In the genomic region with DNA sequence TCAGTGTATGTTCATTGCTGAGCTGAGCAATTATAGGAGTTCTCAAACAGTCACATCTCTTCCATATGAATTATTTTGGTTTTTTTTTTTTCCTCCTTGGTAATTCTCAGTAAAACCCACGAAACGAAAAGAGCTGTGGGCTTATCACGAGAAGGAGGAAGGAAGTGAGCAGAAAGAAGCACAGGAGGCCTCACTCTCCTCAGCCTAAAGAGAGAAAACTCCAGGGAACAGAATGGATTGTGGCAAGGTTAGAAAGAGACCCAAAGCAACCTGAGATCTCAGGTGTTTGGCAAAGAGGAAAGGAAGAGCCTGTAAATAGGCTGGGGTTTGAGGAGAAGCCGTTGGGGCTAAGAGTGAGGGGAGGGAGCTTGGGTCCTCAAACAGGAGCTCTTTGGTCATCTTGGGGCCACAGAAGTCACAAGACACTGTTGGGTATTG, we compare ENCODE assay signal across 1 cellular context.
TF ChIP-seq lines count a peak whose summit lies in the region.

No MANE protein-coding gene starts in this region.

TF ChIP-seq in K562, 482 proteins besides CTCF, POLR2A, EP300 and RAD21 (continued from another document):
- TF ChIP-seq, protein P1, sequence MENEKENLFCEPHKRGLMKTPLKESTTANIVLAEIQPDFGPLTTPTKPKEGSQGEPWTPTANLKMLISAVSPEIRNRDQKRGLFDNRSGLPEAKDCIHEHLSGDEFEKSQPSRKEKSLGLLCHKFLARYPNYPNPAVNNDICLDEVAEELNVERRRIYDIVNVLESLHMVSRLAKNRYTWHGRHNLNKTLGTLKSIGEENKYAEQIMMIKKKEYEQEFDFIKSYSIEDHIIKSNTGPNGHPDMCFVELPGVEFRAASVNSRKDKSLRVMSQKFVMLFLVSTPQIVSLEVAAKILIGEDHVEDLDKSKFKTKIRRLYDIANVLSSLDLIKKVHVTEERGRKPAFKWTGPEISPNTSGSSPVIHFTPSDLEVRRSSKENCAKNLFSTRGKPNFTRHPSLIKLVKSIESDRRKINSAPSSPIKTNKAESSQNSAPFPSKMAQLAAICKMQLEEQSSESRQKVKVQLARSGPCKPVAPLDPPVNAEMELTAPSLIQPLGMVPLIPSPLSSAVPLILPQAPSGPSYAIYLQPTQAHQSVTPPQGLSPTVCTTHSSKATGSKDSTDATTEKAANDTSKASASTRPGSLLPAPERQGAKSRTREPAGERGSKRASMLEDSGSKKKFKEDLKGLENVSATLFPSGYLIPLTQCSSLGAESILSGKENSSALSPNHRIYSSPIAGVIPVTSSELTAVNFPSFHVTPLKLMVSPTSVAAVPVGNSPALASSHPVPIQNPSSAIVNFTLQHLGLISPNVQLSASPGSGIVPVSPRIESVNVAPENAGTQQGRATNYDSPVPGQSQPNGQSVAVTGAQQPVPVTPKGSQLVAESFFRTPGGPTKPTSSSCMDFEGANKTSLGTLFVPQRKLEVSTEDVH (IDR thresholded peaks at IDR 0.05; ENCODE audit: low read depth, partially characterized antibody) = no peak
- no peak for TF ChIP-seq ARNT (IDR thresholded peaks at IDR 0.05)
- TF ChIP-seq NUFIP1 (IDR thresholded peaks at IDR 0.05; ENCODE audit: partially characterized antibody) = no peak
- TF ChIP-seq, protein P2, sequence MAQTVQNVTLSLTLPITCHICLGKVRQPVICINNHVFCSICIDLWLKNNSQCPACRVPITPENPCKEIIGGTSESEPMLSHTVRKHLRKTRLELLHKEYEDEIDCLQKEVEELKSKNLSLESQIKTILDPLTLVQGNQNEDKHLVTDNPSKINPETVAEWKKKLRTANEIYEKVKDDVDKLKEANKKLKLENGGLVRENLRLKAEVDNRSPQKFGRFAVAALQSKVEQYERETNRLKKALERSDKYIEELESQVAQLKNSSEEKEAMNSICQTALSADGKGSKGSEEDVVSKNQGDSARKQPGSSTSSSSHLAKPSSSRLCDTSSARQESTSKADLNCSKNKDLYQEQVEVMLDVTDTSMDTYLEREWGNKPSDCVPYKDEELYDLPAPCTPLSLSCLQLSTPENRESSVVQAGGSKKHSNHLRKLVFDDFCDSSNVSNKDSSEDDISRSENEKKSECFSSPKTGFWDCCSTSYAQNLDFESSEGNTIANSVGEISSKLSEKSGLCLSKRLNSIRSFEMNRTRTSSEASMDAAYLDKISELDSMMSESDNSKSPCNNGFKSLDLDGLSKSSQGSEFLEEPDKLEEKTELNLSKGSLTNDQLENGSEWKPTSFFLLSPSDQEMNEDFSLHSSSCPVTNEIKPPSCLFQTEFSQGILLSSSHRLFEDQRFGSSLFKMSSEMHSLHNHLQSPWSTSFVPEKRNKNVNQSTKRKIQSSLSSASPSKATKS (CRISPR knock-in tag; IDR thresholded peaks at IDR 0.05) = no peak
- TF ChIP-seq, protein P3, sequence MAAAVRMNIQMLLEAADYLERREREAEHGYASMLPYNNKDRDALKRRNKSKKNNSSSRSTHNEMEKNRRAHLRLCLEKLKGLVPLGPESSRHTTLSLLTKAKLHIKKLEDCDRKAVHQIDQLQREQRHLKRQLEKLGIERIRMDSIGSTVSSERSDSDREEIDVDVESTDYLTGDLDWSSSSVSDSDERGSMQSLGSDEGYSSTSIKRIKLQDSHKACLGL (CRISPR knock-in tag; IDR thresholded peaks at IDR 0.05; ENCODE audit: borderline replicate concordance, poor library complexity, severe bottlenecking) = no peak
- TF ChIP-seq TEAD2 (tag; IDR thresholded peaks at IDR 0.05) = no peak
- 0 out of 4 replicates have a peak, but pooled peaks of 1 of the 2 experiments have one; percentile 30 for TF ChIP-seq MAZ (CRISPR knock-in tag; conservative IDR thresholded peaks at IDR 0.05 in 1 of 2, IDR thresholded peaks at IDR 0.05 in 1 of 2)
- TF ChIP-seq MEIS2 (IDR thresholded peaks at IDR 0.05; ENCODE audit: partially characterized antibody) = no peak
- TF ChIP-seq SMARCE1 (IDR thresholded peaks at IDR 0.05) = 0 out of 2 replicates have a peak, but pooled peaks have one; percentile 19
- no peak for TF ChIP-seq ETV5 (CRISPR knock-in tag; IDR thresholded peaks at IDR 0.05; ENCODE audit: low read depth)
- TF ChIP-seq NEUROD1 (IDR thresholded peaks at IDR 0.05; ENCODE audit: borderline replicate concordance, low read depth, low read length, partially characterized antibody) = no peak
- TF ChIP-seq ZNF41 (CRISPR knock-in tag; conservative IDR thresholded peaks at IDR 0.05) = peak; percentile 40; the same call in 1 of the 2 replicates
- TF ChIP-seq ELF4 (CRISPR knock-in tag; IDR thresholded peaks at IDR 0.05) = 0 out of 2 replicates have a peak, but pooled peaks have one; percentile 10
- no peak; a peak in 1 of 4 replicates for TF ChIP-seq HDAC1 (IDR thresholded peaks at IDR 0.05)
- TF ChIP-seq PHB (CRISPR knock-in tag; IDR thresholded peaks at IDR 0.05) = no peak
